8 cellular contexts compared by ENCODE assay signal in genomic region chr1:52141513-52142219, GRCh38. TPM values are rescaled to one million over a fixed set of nuclear protein-coding genes. Genes with fewer than 3 reads are reported as not detected.
A peak's percentile ranks its signal among the peaks of the same experiment; 100 is the strongest.
DNase-seq lines count a peak whose midpoint lies in the region; ATAC-seq and TF ChIP-seq lines count a peak whose summit lies in the region.

ZFYVE9 (plus strand) TSS chr1:52142089; CDS start chr1:52233207, 91,118 bp downstream.

- no peaks in the 10 kb centered on the region for H3K9me3 ChIP-seq in SJCRH30 (replicated peaks)
- H3K9me3 ChIP-seq in gastroesophageal sphincter, result no peaks in the 10 kb centered on the region
- H3K9me3 ChIP-seq in neuronal stem cell (replicated peaks in 1 of 2; ENCODE audit: control insufficient read depth in 2 of 2, insufficient read depth in 1 of 2, low read depth in 1 of 2, low read length in 2 of 2), result peaks cover 0 to 1% of the 10 kb centered on the region in 2 donors
- H3K9me3 ChIP-seq in suprapubic skin, result no peaks in the 10 kb centered on the region

- H3K18ac ChIP-seq in neuronal stem cell (ENCODE audit: low read length), result peak within 1 kb of the TSS; percentile 99

- peak within 1 kb of the TSS; percentile 49 for H3K27ac ChIP-seq in SJCRH30
- H3K27ac ChIP-seq in gastroesophageal sphincter, result peak within 1 kb of the TSS; percentile 89 to 100 (median 96)
- H3K27ac ChIP-seq in neuronal stem cell (replicated peaks; ENCODE audit: low read length), result peak within 1 kb of the TSS; percentile 89
- H3K27ac ChIP-seq in suprapubic skin, result peak within 1 kb of the TSS; percentile 96

- peak within 1 kb of the TSS; percentile 95 for H3K9ac ChIP-seq in neuronal stem cell (ENCODE audit: low read depth, low read length, poor library complexity)

- H2BK12ac ChIP-seq in neuronal stem cell (ENCODE audit: low read length), result peak within 1 kb of the TSS; percentile 58

- H3K4me3 ChIP-seq in SJCRH30 (peak within 1 kb of the TSS; percentile 81), gastroesophageal sphincter (peak within 1 kb of the TSS; percentile 89 to 90), neuronal stem cell (ENCODE audit: low read length in 2 of 2) (peak within 1 kb of the TSS; percentile 57 to 94), suprapubic skin (peak within 1 kb of the TSS; percentile 85)

- H3K27me3 ChIP-seq in SJCRH30, result no peaks in the 10 kb centered on the region
- no peaks in the 10 kb centered on the region for H3K27me3 ChIP-seq in gastroesophageal sphincter
- H3K27me3 ChIP-seq in neuronal stem cell (ENCODE audit: control insufficient read depth in 3 of 3, insufficient read depth in 3 of 3, low read depth in 1 of 3, low read length in 3 of 3), result peaks cover 0 to 13% (median 0%) of the 10 kb centered on the region in 3 experiments
- no peaks in the 10 kb centered on the region for H3K27me3 ChIP-seq in suprapubic skin

- peak; percentile 49; the same call in 1 of the 2 replicates for TF ChIP-seq RAD21 in Ishikawa (IDR thresholded peaks at IDR 0.05; ENCODE audit: low read depth)

- peaks cover 8% of the 10 kb centered on the region for H3K79me1 ChIP-seq in neuronal stem cell (ENCODE audit: low read depth, low read length)

- no peaks in the 10 kb centered on the region for H3K36me3 ChIP-seq in SJCRH30
- H3K36me3 ChIP-seq in gastroesophageal sphincter, result no peaks in the 10 kb centered on the region
- H3K36me3 ChIP-seq in neuronal stem cell (replicated peaks in 1 of 2; ENCODE audit: control insufficient read depth in 2 of 2, insufficient read depth in 2 of 2, low read length in 2 of 2), result no peaks in the 10 kb centered on the region
- no peaks in the 10 kb centered on the region for H3K36me3 ChIP-seq in suprapubic skin

- peak; percentile 94 for DNase-seq in DMS 273 (lab: John Stamatoyannopoulos, UW; ENCODE audit: unreplicated experiment)
- DNase-seq in SJCRH30, result peak; percentile 80 to 90
- DNase-seq in activated naive CD4-positive, alpha-beta T cell treated with Interleukin-2 at 50 U/mL for 16 hours, result peak; percentile 70
- peak; percentile 85 for DNase-seq in neuronal stem cell (ENCODE audit: low spot score)
- peak; percentile 74 to 79 for DNase-seq in suprapubic skin (ENCODE audit: low spot score in 2 of 2)

- H4K8ac ChIP-seq in neuronal stem cell (ENCODE audit: low read depth, low read length), result peak within 1 kb of the TSS; percentile 65

- peak within 1 kb of the TSS; percentile 93 for H3K23ac ChIP-seq in neuronal stem cell (ENCODE audit: low read depth, low read length, poor library complexity)

- H2BK15ac ChIP-seq in neuronal stem cell (ENCODE audit: low read length), result peak within 1 kb of the TSS; percentile 92

- peak within 1 kb of the TSS; percentile 96 for H2AFZ ChIP-seq in neuronal stem cell (ENCODE audit: low read length)

- peak within 1 kb of the TSS; percentile 18 for H2BK120ac ChIP-seq in neuronal stem cell (ENCODE audit: low read depth, low read length)

- TF ChIP-seq CTCF in gastroesophageal sphincter (IDR thresholded peaks at IDR 0.05) (peak; percentile 50 to 99 (median 88)), suprapubic skin (IDR thresholded peaks at IDR 0.05) (peak; percentile 62 to 81)

- TF ChIP-seq POLR2A in gastroesophageal sphincter (IDR thresholded peaks at IDR 0.05) (peak; percentile 50 to 69), suprapubic skin (IDR thresholded peaks at IDR 0.05) (no peak)

- H3K4me2 ChIP-seq in neuronal stem cell (ENCODE audit: insufficient read depth, low read length, poor library complexity, severe bottlenecking), result peak within 1 kb of the TSS; percentile 73

- H3K4me1 ChIP-seq in SJCRH30, result peaks cover 6% of the 10 kb centered on the region
- peaks cover 5 to 57% (median 11%) of the 10 kb centered on the region in 3 donors for H3K4me1 ChIP-seq in gastroesophageal sphincter
- H3K4me1 ChIP-seq in neuronal stem cell (ENCODE audit: control insufficient read depth in 2 of 2, insufficient read depth in 1 of 2, low read depth in 1 of 2, low read length in 2 of 2), result peaks cover 0 to 4% of the 10 kb centered on the region in 2 donors
- peaks cover 42% of the 10 kb centered on the region for H3K4me1 ChIP-seq in suprapubic skin

- TF ChIP-seq EP300 in Ishikawa (IDR thresholded peaks at IDR 0.05; ENCODE audit: borderline replicate concordance), result peak; percentile 21; the same call in 1 of the 2 replicates
- TF ChIP-seq EP300 in gastroesophageal sphincter (IDR thresholded peaks at IDR 0.05), result no peak
- TF ChIP-seq EP300 in suprapubic skin (IDR thresholded peaks at IDR 0.05), result no peak

- no peak within 1 kb of the TSS for H4K91ac ChIP-seq in neuronal stem cell (ENCODE audit: low read depth, low read length, poor library complexity)

- peak within 1 kb of the TSS; percentile 94 for H3K14ac ChIP-seq in neuronal stem cell (ENCODE audit: low read length)

- H2BK5ac ChIP-seq in neuronal stem cell (ENCODE audit: low read length), result peak within 1 kb of the TSS; percentile 90

- peak within 1 kb of the TSS; percentile 56 for H2AK5ac ChIP-seq in neuronal stem cell (ENCODE audit: low read depth, low read length)

- ATAC-seq in GM21515 (IDR thresholded peaks at IDR 0.05; ENCODE audit: unreplicated experiment) (peak; percentile 68), gastroesophageal sphincter (peak; percentile 94)

- WGBS in gastroesophageal sphincter (ENCODE audit: low coverage in 1 of 2), 2 donors, result 3 to 5% methylated on average over 3 to 10 of the region's 72 CpGs
- no CpG with 5 or more reads among the region's 72 CpGs for WGBS in neuronal stem cell (ENCODE audit: extremely low coverage in 2 of 2, insufficient read length in 2 of 2, insufficient replicate concordance in 1 of 2), 2 donors
- WGBS in suprapubic skin, result under 1% methylated on average over 30 of the region's 72 CpGs

- H3K4ac ChIP-seq in neuronal stem cell (ENCODE audit: low read length), result peak within 1 kb of the TSS; percentile 84

TF ChIP-seq in Ishikawa, 13 proteins besides CTCF, POLR2A, EP300 and RAD21:
- TF ChIP-seq TCF12 (IDR thresholded peaks at IDR 0.05; ENCODE audit: low read depth), result no peak
- 0 out of 2 replicates have a peak, but pooled peaks have one; percentile 20 for TF ChIP-seq TAF1 (IDR thresholded peaks at IDR 0.05; ENCODE audit: low read depth)
- TF ChIP-seq FOXM1 (IDR thresholded peaks at IDR 0.05; ENCODE audit: borderline replicate concordance, low read depth), result no peak
- no peak for TF ChIP-seq TEAD4 (IDR thresholded peaks at IDR 0.05)
- no peak for TF ChIP-seq YY1 (IDR thresholded peaks at IDR 0.05; ENCODE audit: low read depth)
- no peak for TF ChIP-seq NFIC (IDR thresholded peaks at IDR 0.05)
- TF ChIP-seq EGR1 (IDR thresholded peaks at IDR 0.05), result no peak
- TF ChIP-seq CEBPB (IDR thresholded peaks at IDR 0.05), result no peak
- TF ChIP-seq, protein P1, sequence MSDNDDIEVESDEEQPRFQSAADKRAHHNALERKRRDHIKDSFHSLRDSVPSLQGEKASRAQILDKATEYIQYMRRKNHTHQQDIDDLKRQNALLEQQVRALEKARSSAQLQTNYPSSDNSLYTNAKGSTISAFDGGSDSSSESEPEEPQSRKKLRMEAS (IDR thresholded peaks at IDR 0.05), result peak; percentile 59; the same call in 1 of the 2 replicates
- TF ChIP-seq REST (IDR thresholded peaks at IDR 0.05; ENCODE audit: low read depth), result no peak
- TF ChIP-seq ZBTB7A (IDR thresholded peaks at IDR 0.05; ENCODE audit: low read depth), result no peak; the same call in 1 of the 2 replicates
- TF ChIP-seq CREB1 (IDR thresholded peaks at IDR 0.05; ENCODE audit: low read depth), result no peak
- TF ChIP-seq, protein P2, sequence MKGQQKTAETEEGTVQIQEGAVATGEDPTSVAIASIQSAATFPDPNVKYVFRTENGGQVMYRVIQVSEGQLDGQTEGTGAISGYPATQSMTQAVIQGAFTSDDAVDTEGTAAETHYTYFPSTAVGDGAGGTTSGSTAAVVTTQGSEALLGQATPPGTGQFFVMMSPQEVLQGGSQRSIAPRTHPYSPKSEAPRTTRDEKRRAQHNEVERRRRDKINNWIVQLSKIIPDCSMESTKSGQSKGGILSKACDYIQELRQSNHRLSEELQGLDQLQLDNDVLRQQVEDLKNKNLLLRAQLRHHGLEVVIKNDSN (IDR thresholded peaks at IDR 0.05), result no peak

RNA-seq across cellular contexts. Expression of gene ZFYVE9, which starts in this region (rescaled TPM):
- 26.1 and 27.5 TPM in 2 replicates for total RNA-seq in SJCRH30 (2014; rRNA removed; shearing (Covaris generic))
- total RNA-seq in gastroesophageal sphincter, result 10 to 100 TPM; 36.4 to 79.9 (median 40.4) TPM
- 12.9 TPM for polyA plus RNA-seq in neuronal stem cell (2013, experiment 1 of 2)
- 12.8 TPM for polyA plus RNA-seq in neuronal stem cell (2013, experiment 2 of 2)
- 10 to 100 TPM; 29.5 to 60.4 (median 33.2) TPM for total RNA-seq in suprapubic skin

Comparison
In these comparisons a context has a peak if more than half of its experiments do, and no peak if none do; other contexts are left out.
1. Peak in every context shown above with its lines: DNase-seq, ATAC-seq, H3K4me3 ChIP-seq and H3K27ac ChIP-seq.
2. POLR2A ChIP-seq: peak in gastroesophageal sphincter (2 of 2); none in suprapubic skin (0 of 2).